8 cellular contexts compared by ENCODE assay signal in genomic region chr14:75981426-75981825, GRCh38. TPM values are rescaled to one million over a fixed set of nuclear protein-coding genes. Genes with fewer than 3 reads are reported as not detected.
A peak's percentile ranks its signal among the peaks of the same experiment; 100 is the strongest.
DNase-seq lines count a peak whose midpoint lies in the region; ATAC-seq and TF ChIP-seq lines count a peak whose summit lies in the region.

No MANE protein-coding gene starts in this region.

- peak overlapping the region; percentile 45 for H3K4me3 ChIP-seq in AG09309 (ENCODE audit: control insufficient read depth, low read depth, low read length)
- peak overlapping the region; percentile 67 to 91 for H3K4me3 ChIP-seq in vagina

- H3K4me1 ChIP-seq in vagina = peaks cover 60% of the 10 kb centered on the region

- peak overlapping the region; percentile 95 for H3K27ac ChIP-seq in vagina

- peak overlapping the region; percentile 98 for H3K4me3 Mint-ChIP-seq in T-helper 17 cell
- H3K4me3 Mint-ChIP-seq in endothelial cell (ENCODE audit: unreplicated experiment) = peak overlapping the region; percentile 92
- peak overlapping the region; percentile 83 to 90 (median 89) for H3K4me3 Mint-ChIP-seq in nephron

- DNase-seq in AG09309 (ENCODE audit: low read depth) = no peak
- DNase-seq in T-helper 17 cell = no peak
- DNase-seq in endothelial cell (ENCODE audit: low spot score) = no peak
- DNase-seq in vagina (ENCODE audit: extremely low spot score in 2 of 2) = no peak
- no peak for DNase-seq in mesenteric fat pad (ENCODE audit: low spot score)

- TF ChIP-seq POLR2A in vagina (IDR thresholded peaks at IDR 0.05) = no peak

- H3K27me3 Mint-ChIP-seq in T-helper 17 cell = no peaks in the 10 kb centered on the region
- peaks cover 11% of the 10 kb centered on the region for H3K27me3 Mint-ChIP-seq in endothelial cell (ENCODE audit: unreplicated experiment)
- no peaks in the 10 kb centered on the region for H3K27me3 Mint-ChIP-seq in nephron (ENCODE audit: low read depth)

- ATAC-seq in GM18520 (IDR thresholded peaks at IDR 0.05; ENCODE audit: unreplicated experiment) (peak; percentile 48), HG03442 (IDR thresholded peaks at IDR 0.05; ENCODE audit: unreplicated experiment) (peak; percentile 40), T-helper 17 cell (no peak)

- H3K9me3 ChIP-seq in T-helper 17 cell (ENCODE audit: control insufficient read depth, low read length, poor library complexity, severe bottlenecking) = no peaks in the 10 kb centered on the region
- no peaks in the 10 kb centered on the region for H3K9me3 ChIP-seq in vagina

- H3K27ac Mint-ChIP-seq in T-helper 17 cell (peak overlapping the region; percentile 93), endothelial cell (ENCODE audit: unreplicated experiment) (no peak overlapping the region), nephron (peak overlapping the region; percentile 91 to 96 (median 96))

- H3K27me3 ChIP-seq in vagina = no peaks in the 10 kb centered on the region

- no peak for TF ChIP-seq CTCF in AG09309 (IDR thresholded peaks at IDR 0.05; ENCODE audit: control insufficient read depth, insufficient read depth, low read depth, low read length, missing control alignments)
- TF ChIP-seq CTCF in endothelial cell (IDR thresholded peaks at IDR 0.05; ENCODE audit: unreplicated experiment) = no peak
- no peak for TF ChIP-seq CTCF in nephron (IDR thresholded peaks at IDR 0.05; ENCODE audit: unreplicated experiment in 3 of 3)
- TF ChIP-seq CTCF in vagina (IDR thresholded peaks at IDR 0.05) = no peak

- H3K9me3 Mint-ChIP-seq in endothelial cell (ENCODE audit: unreplicated experiment) = no peaks in the 10 kb centered on the region
- no peaks in the 10 kb centered on the region for H3K9me3 Mint-ChIP-seq in nephron

- H3K36me3 ChIP-seq in vagina = no peaks in the 10 kb centered on the region

- H3K36me3 Mint-ChIP-seq in T-helper 17 cell (ENCODE audit: low read depth) = no peaks in the 10 kb centered on the region
- H3K36me3 Mint-ChIP-seq in endothelial cell (ENCODE audit: low read depth, unreplicated experiment) = no peaks in the 10 kb centered on the region
- H3K36me3 Mint-ChIP-seq in nephron (ENCODE audit: low read depth) = no peaks in the 10 kb centered on the region

- peaks cover 41% of the 10 kb centered on the region for H3K4me1 Mint-ChIP-seq in T-helper 17 cell
- H3K4me1 Mint-ChIP-seq in endothelial cell (ENCODE audit: unreplicated experiment) = peaks cover 25% of the 10 kb centered on the region
- H3K4me1 Mint-ChIP-seq in nephron = peaks cover 83% of the 10 kb centered on the region

- intact Hi-C loops in vagina (cut with DNase I) = loop anchor here (5.0 to 10.0 kb wide), 2 partner anchors 187 to 269 kb away; no protein-coding TSS in a partner anchor

RNA-seq across cellular contexts. Expression of gene TGFB3, which starts 0.4 kb away (rescaled TPM):
- 1 to 10 TPM; 5.8 to 6.5 TPM for total RNA-seq in T-helper 17 cell
- 1.5 TPM for total RNA-seq in endothelial cell (ENCODE audit: unreplicated experiment)
- 19.2 TPM for total RNA-seq in vagina
- total RNA-seq in mesenteric fat pad = 56.8 TPM

RNA-seq across cellular contexts. Expression of gene IFT43, which starts 4.1 kb away (rescaled TPM):
- total RNA-seq in T-helper 17 cell (10 to 100 TPM; 10.5 to 12.8 TPM), endothelial cell (ENCODE audit: unreplicated experiment) (22.8 TPM), vagina (47.4 TPM), mesenteric fat pad (33.1 TPM)
